5 cellular contexts compared by ENCODE assay signal in genomic region chr18:24975499-24975898, GRCh38.
"Had no signal": no experiment of that assay in that cellular context is flagged by ENCODE, and none has a peak within 500 bp of the region (broad histone marks: within the 10 kb centered on the region; RNA-seq: fewer than 3 reads in every experiment).

No MANE protein-coding gene starts in this region.

- H3K27ac ChIP-seq: GM23248 had no signal

- H3K4me3 ChIP-seq: GM23248, K562 had no signal

- DNase-seq: GM23248, H9, HCEC 1CT, IMR-90 had no signal

- ATAC-seq: K562 had no signal
